10 cellular contexts compared by ENCODE assay signal in genomic region chr14:74582910-74583581, GRCh38. TPM values are rescaled to one million over a fixed set of nuclear protein-coding genes. Genes with fewer than 3 reads are reported as not detected.
A peak's percentile ranks its signal among the peaks of the same experiment; 100 is the strongest.
DNase-seq lines count a peak whose midpoint lies in the region; ATAC-seq and TF ChIP-seq lines count a peak whose summit lies in the region.
"Had no signal": no experiment of that assay in that cellular context is flagged by ENCODE, and none has a peak within 500 bp of the region (broad histone marks: within the 10 kb centered on the region; RNA-seq: fewer than 3 reads in every experiment).

No MANE protein-coding gene starts in this region.

- H3K9ac ChIP-seq in mammary epithelial cell (ENCODE audit: insufficient read depth, low read length): no peak overlapping the region

- no peak for TF ChIP-seq POLR2A in heart left ventricle (IDR thresholded peaks at IDR 0.05)

- intact Hi-C loops in mammary epithelial cell (cut with micrococcal nuclease) (no loop called here), heart left ventricle (cut with DNase I) (no loop called here)

- DNase-seq in HCEC 1CT (peak; percentile 38), mammary epithelial cell (peak; percentile 40), heart left ventricle (peak in 3 of 5 donors; percentile 42 to 78 (median 50)), mucosa of gallbladder (ENCODE audit: low spot score) (no peak), AG08395 (ENCODE audit: low spot score) (no peak)
- no peak for DNase-seq in activated CD8-positive, alpha-beta memory T cell treated with anti-CD3 and anti-CD28 coated beads, Interleukin-2, amount 50 U/mL, for 48 hours
- DNase-seq: COR-L47, T1000 had no signal

- H4K20me1 ChIP-seq in mammary epithelial cell (ENCODE audit: insufficient read depth, low read length): no peaks in the 10 kb centered on the region

- H3K4me2 ChIP-seq in mammary epithelial cell (ENCODE audit: insufficient read depth, low read depth, low read length): no peak overlapping the region

- 100% methylated on average over 1 of the region's 1 CpG for WGBS in mammary epithelial cell (ENCODE audit: low coverage, missing lambda C conversion rate)
- WGBS in heart left ventricle, 4 donors: 17 to 57% (median 30%) methylated on average over 1 of the region's 1 CpG

- H3K36me3 ChIP-seq in mammary epithelial cell (ENCODE audit: insufficient read depth, low read length): peaks cover 3% of the 10 kb centered on the region
- H3K36me3 ChIP-seq in heart left ventricle: peaks cover 0 to 4% (median 0%) of the 10 kb centered on the region in 9 donors

- H3K79me2 ChIP-seq in mammary epithelial cell (ENCODE audit: insufficient read depth, low read length): peaks cover 72% of the 10 kb centered on the region

- BruUV-seq in mammary epithelial cell (replicated peaks; lab: Mats Ljungman, UMichigan): no TSS peak

- dilution Hi-C loops in mammary epithelial cell (cut with HindIII; ENCODE audit: low sequenced_read_pairs): no loop called here

- H3K27me3 ChIP-seq in mammary epithelial cell (ENCODE audit: insufficient read depth, low read length) (no peaks in the 10 kb centered on the region), heart left ventricle (no peaks in the 10 kb centered on the region)

- H3K9me3 ChIP-seq in mammary epithelial cell (replicated peaks; ENCODE audit: insufficient read depth, low read length): no peaks in the 10 kb centered on the region
- no peaks in the 10 kb centered on the region for H3K9me3 ChIP-seq in heart left ventricle

- CTCF ChIA-PET in mammary epithelial cell (lab: Charles Lee; ENCODE audit: low non-redundant PET): interaction anchor here (0.6 kb wide), 2 partner anchors 20 to 90 kb away, joined by 3 to 4 read pairs; partner anchors contain the start of gene NPC2

- H3K4me3 ChIP-seq in mammary epithelial cell (replicated peaks in 1 of 3; ENCODE audit: insufficient read depth in 1 of 3, low read depth in 2 of 3, low read length in 3 of 3) (no peak overlapping the region), heart left ventricle (no peak overlapping the region), skin epidermis (no peak overlapping the region)

- H2AFZ ChIP-seq in mammary epithelial cell (ENCODE audit: low read depth, low read length): no peak overlapping the region

- H3K27ac ChIP-seq in mammary epithelial cell (ENCODE audit: insufficient read depth, low read depth, low read length) (peak overlapping the region; percentile 20), heart left ventricle (peak overlapping the region in 10 of 12 donors; percentile 18 to 69 (median 56)), skin epidermis (peak overlapping the region in 19 of 21 experiments; percentile 4 to 75 (median 37))

- ATAC-seq in heart left ventricle: peak; percentile 43 to 82 (median 60)
- ATAC-seq in HG03025 (IDR thresholded peaks at IDR 0.05; ENCODE audit: low FRiP score, unreplicated experiment): no peak

- TF ChIP-seq CTCF in mammary epithelial cell (conservative IDR thresholded peaks at IDR 0.05 in 1 of 2, IDR thresholded peaks at IDR 0.05 in 1 of 2; ENCODE audit: extremely low read depth in 1 of 2, insufficient read depth in 1 of 2, low read depth in 1 of 2, low read length in 2 of 2): no peak
- no peak for TF ChIP-seq CTCF in heart left ventricle (IDR thresholded peaks at IDR 0.05)

- in situ Hi-C loops in mammary epithelial cell (cut with MboI; ENCODE audit: low sequenced_read_pairs in 2 of 2): no loop called here

- peaks cover 64% of the 10 kb centered on the region for H3K4me1 ChIP-seq in mammary epithelial cell (ENCODE audit: insufficient read depth, low read length)
- peaks cover 0 to 60% (median 29%) of the 10 kb centered on the region in 12 donors for H3K4me1 ChIP-seq in heart left ventricle

RNA-seq across cellular contexts. Expression of gene LTBP2, which starts 29.0 kb away (rescaled TPM):
- total RNA-seq in mammary epithelial cell (100 to 1,000 TPM; 104 to 322 TPM), heart left ventricle (10 to 100 TPM; 19.1 to 69.1 (median 36.1) TPM), mucosa of gallbladder (84.9 TPM)
- polyA plus RNA-seq in mammary epithelial cell (56.3 TPM), heart left ventricle (1 to 10 TPM; 4.0 to 8.4 TPM)
- polyA minus RNA-seq in mammary epithelial cell: 131 TPM

Comparison
In these comparisons a context has a peak if more than half of its experiments do, and no peak if none do; other contexts are left out.
1. DNase-seq: peak in HCEC 1CT (single experiment), mammary epithelial cell (single experiment) and heart left ventricle (3 of 5); none in mucosa of gallbladder (single experiment), activated CD8-positive, alpha-beta memory T cell treated with anti-CD3 and anti-CD28 coated beads, Interleukin-2, amount 50 U/mL, for 48 hours (single experiment) and AG08395 (single experiment).
2. Peak in every context shown above with its lines, with median percentiles within 50 percentile points of each other: H3K27ac ChIP-seq.